In genomic region chr1:91021686-91022517, GRCh38 we compare ENCODE assay signal across 8 cellular contexts.
DNase-seq lines count a peak whose midpoint lies in the region; ATAC-seq and TF ChIP-seq lines count a peak whose summit lies in the region.

Gene ZNF644 (minus strand): TSS chr1:91022035. CDS start chr1:90982353, 39,682 bp downstream.

- H3K4me3 ChIP-seq in AG04449 (ENCODE audit: low read depth, low read length): peak within 1 kb of the TSS; percentile 78
- peak within 1 kb of the TSS; percentile 79 for H3K4me3 ChIP-seq in iPS-18c (ENCODE audit: insufficient read depth, low read depth, low read length)
- H3K4me3 ChIP-seq in skin epidermis: peak within 1 kb of the TSS; percentile 53 to 91 (median 75)

- no peaks in the 10 kb centered on the region for H3K9me3 ChIP-seq in iPS-18c (ENCODE audit: control insufficient read depth, insufficient read depth, low read length)

- peak; percentile 86 for ATAC-seq in GM18870 (IDR thresholded peaks at IDR 0.05; ENCODE audit: unreplicated experiment)
- peak; percentile 82 for ATAC-seq in HG03108 (IDR thresholded peaks at IDR 0.05; ENCODE audit: unreplicated experiment)

- CTCF ChIA-PET in AG04449 (lab: Yijun Ruan, JAX): interaction anchor here (0.7 to 1.1 kb wide), 2 partner anchors 171 to 301 kb away, joined by 3 read pairs; no protein-coding TSS in a partner anchor

- TF ChIP-seq CTCF in AG04449 (IDR thresholded peaks at IDR 0.05; ENCODE audit: insufficient read depth, low read length, missing control alignments): no peak
- TF ChIP-seq CTCF in VCaP (conservative IDR thresholded peaks at IDR 0.05): no peak

- DNase-seq in AG04449 (ENCODE audit: low read depth, low spot score): peak; percentile 45
- DNase-seq in NCI-H2171 treated with DMSO at 0.1 percent for 48 hours (lab: John Stamatoyannopoulos, UW): peak; percentile 89
- peak; percentile 80 to 91 for DNase-seq in T47D (ENCODE audit: low read depth in 1 of 2, low spot score in 1 of 2)

- in situ Hi-C loops in T47D (cut with HindIII; ENCODE audit: low pct_unique_long_range_greater_than_20kb, low sequenced_read_pairs): no loop called here

- H3K27ac ChIP-seq in VCaP (peak within 1 kb of the TSS; percentile 99), skin epidermis (peak within 1 kb of the TSS; percentile 93 to 100 (median 99))

- POLR2A ChIA-PET in AG04449 (lab: Yijun Ruan, JAX): interaction anchor here (0.7 to 1.0 kb wide), 3 partner anchors 11 to 166 kb away, joined by 3 read pairs; no protein-coding TSS in a partner anchor

Comparison
In these comparisons a context has a peak if more than half of its experiments do, and no peak if none do; other contexts are left out.
1. Peak in every context shown above with its lines: DNase-seq, ATAC-seq, H3K4me3 ChIP-seq and H3K27ac ChIP-seq.